ENCODE assay signal across 8 cellular contexts in the genomic region with DNA sequence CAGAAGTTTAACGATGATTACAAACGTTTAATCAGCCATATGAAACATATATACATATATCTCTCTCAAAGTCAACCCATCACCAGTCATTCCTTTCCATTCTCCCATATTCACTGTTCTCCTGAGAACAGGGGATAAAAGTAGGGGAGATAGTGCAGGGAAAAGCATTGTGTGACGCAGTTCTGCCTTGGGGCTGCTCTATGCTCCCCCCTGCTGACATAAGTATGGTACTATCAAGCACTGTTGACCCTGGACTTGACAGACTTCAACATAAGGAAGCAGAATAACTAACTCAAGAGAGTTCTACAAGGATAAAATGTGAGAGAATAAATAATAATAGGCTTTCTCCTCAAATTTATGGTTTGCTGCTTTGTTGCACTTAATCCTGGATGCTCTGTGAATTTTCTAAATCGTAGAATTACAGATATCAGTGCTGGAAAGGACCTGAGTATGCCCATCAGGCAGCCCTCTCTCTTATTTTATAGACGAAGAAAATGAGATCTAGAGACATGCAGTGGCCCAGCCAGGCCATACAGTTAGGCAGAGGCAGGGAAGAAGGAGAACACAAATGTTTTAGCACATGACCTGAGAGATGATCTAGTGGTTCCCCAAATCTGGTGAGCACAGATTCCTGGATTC.
A peak's percentile ranks its signal among the peaks of the same experiment; 100 is the strongest.
DNase-seq lines count a peak whose midpoint lies in the region; ATAC-seq and TF ChIP-seq lines count a peak whose summit lies in the region.

No MANE protein-coding gene starts in this region.

- peaks cover 24% of the 10 kb centered on the region for H3K4me1 ChIP-seq in HAP-1
- H3K4me1 ChIP-seq in adrenal gland (replicated peaks in 1 of 2), result no peaks in the 10 kb centered on the region
- H3K4me1 ChIP-seq in tibial artery, result no peaks in the 10 kb centered on the region

- intact Hi-C loops in adrenal gland (cut with DNase I) (no loop called here), tibial artery (cut with DNase I; ENCODE audit: low total_unique reads) (no loop called here)

- H3K36me3 ChIP-seq in HAP-1 (replicated peaks) (no peaks in the 10 kb centered on the region), adrenal gland (replicated peaks in 1 of 2) (no peaks in the 10 kb centered on the region), tibial artery (no peaks in the 10 kb centered on the region)

- H3K9me3 ChIP-seq in HAP-1 (no peaks in the 10 kb centered on the region), adrenal gland (replicated peaks in 1 of 3) (no peaks in the 10 kb centered on the region), tibial artery (no peaks in the 10 kb centered on the region)

- H3K9me3 Mint-ChIP-seq in stimulated activated effector memory CD8-positive, alpha-beta T cell treated with anti-CD3 and anti-CD28 coated beads, Interleukin-12 subunit alpha, Interleukin-12 subunit beta, amount 100 ng/mL, for 72 hours, result no peaks in the 10 kb centered on the region

- H3K27me3 ChIP-seq in HAP-1 (ENCODE audit: low read depth) (no peaks in the 10 kb centered on the region), adrenal gland (no peaks in the 10 kb centered on the region), tibial artery (peaks cover 0 to 18% of the 10 kb centered on the region in 2 donors)

- peaks cover 7% of the 10 kb centered on the region for H3K4me1 Mint-ChIP-seq in stimulated activated effector memory CD8-positive, alpha-beta T cell treated with anti-CD3 and anti-CD28 coated beads, Interleukin-12 subunit alpha, Interleukin-12 subunit beta, amount 100 ng/mL, for 72 hours

- no peak overlapping the region for H3K4me3 Mint-ChIP-seq in stimulated activated effector memory CD8-positive, alpha-beta T cell treated with anti-CD3 and anti-CD28 coated beads, Interleukin-12 subunit alpha, Interleukin-12 subunit beta, amount 100 ng/mL, for 72 hours

- in situ Hi-C loops in HAP-1 (cut with MboI; ENCODE audit: low sequenced_read_pairs), result loop anchor here (10.0 kb wide), 1 partner anchor 253 kb away; a partner anchor contains a TSS

- H3K4me3 ChIP-seq in HAP-1 (no peak overlapping the region), adrenal gland (no peak overlapping the region), tibial artery (no peak overlapping the region)

- no peak overlapping the region for H3K27ac Mint-ChIP-seq in stimulated activated effector memory CD8-positive, alpha-beta T cell treated with anti-CD3 and anti-CD28 coated beads, Interleukin-12 subunit alpha, Interleukin-12 subunit beta, amount 100 ng/mL, for 72 hours

- peak; percentile 61 for ATAC-seq in stimulated activated effector memory CD8-positive, alpha-beta T cell treated with anti-CD3 and anti-CD28 coated beads, Interleukin-12 subunit alpha, Interleukin-12 subunit beta, amount 100 ng/mL, for 72 hours
- no peak for ATAC-seq in GM18870 (IDR thresholded peaks at IDR 0.05; ENCODE audit: unreplicated experiment)

- no peaks in the 10 kb centered on the region for H3K36me3 Mint-ChIP-seq in stimulated activated effector memory CD8-positive, alpha-beta T cell treated with anti-CD3 and anti-CD28 coated beads, Interleukin-12 subunit alpha, Interleukin-12 subunit beta, amount 100 ng/mL, for 72 hours

- 46 to 55% (median 51%) methylated on average over 5 of the region's 5 CpGs for WGBS in adrenal gland, 4 donors

- DNase-seq in COR-L47 (lab: John Stamatoyannopoulos, UW) (peak; percentile 24), HAP-1 (ENCODE audit: low spot score in 2 of 2) (peak; percentile 69 to 76), NCI-H774 (lab: John Stamatoyannopoulos, UW) (peak; percentile 9), adrenal gland (peak; percentile 22 to 69 (median 36)), iPS-NIHi11 (ENCODE audit: low spot score) (peak; percentile 76), tibial artery (no peak)
- DNase-seq in stimulated activated effector memory CD8-positive, alpha-beta T cell treated with anti-CD3 and anti-CD28 coated beads, Interleukin-12 subunit alpha, Interleukin-12 subunit beta, amount 100 ng/mL, for 72 hours (ENCODE audit: low spot score in 2 of 2), result no peak

- H3K27ac ChIP-seq in adrenal gland, result no peak overlapping the region
- no peak overlapping the region for H3K27ac ChIP-seq in tibial artery

- peak; percentile 28 to 68 (median 49) for TF ChIP-seq CTCF in adrenal gland (IDR thresholded peaks at IDR 0.05)
- TF ChIP-seq CTCF in tibial artery (IDR thresholded peaks at IDR 0.05), result peak in 1 of 2 experiments; percentile 32

- no peak for TF ChIP-seq POLR2A in adrenal gland (IDR thresholded peaks at IDR 0.05)

Comparison
In these comparisons a context has a peak if more than half of its experiments do, and no peak if none do; other contexts are left out.
1. DNase-seq: peak in COR-L47 (single experiment), HAP-1 (2 of 2), NCI-H774 (single experiment), adrenal gland (7 of 7) and iPS-NIHi11 (single experiment); none in stimulated activated effector memory CD8-positive, alpha-beta T cell treated with anti-CD3 and anti-CD28 coated beads, Interleukin-12 subunit alpha, Interleukin-12 subunit beta, amount 100 ng/mL, for 72 hours (0 of 2) and tibial artery (0 of 2).